Comparison of ENCODE assay signal across 1 cellular context in the genomic region with DNA sequence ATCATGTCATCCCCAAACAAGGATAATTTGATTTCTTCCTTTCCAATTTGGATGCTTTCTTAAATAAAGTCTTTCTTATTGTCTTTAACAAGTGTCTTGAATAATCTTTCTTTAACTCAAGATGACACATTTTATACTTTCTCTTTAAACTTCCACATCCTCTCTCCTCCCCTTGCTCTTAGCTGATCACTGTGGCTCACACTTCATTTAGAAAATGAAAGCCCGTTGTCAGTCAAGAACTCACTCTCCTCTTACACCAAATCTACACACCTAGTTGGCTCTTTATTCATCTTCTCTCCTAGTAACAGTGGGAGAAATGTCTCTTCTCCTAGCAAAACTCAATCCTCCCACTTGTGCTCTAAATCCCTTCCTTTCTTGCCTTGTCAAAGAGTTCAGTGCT.
TF ChIP-seq lines count a peak whose summit lies in the region.

No MANE protein-coding gene starts in this region.

TF ChIP-seq in H1, 55 proteins besides CTCF, POLR2A, EP300 and RAD21 (continued from another document):
- no peak for TF ChIP-seq CHD7 (IDR thresholded peaks at IDR 0.05; ENCODE audit: insufficient replicate concordance, low read length)
- no peak for TF ChIP-seq POLR2AphosphoS5 (IDR thresholded peaks at IDR 0.05; ENCODE audit: low read depth, low read length)
- TF ChIP-seq USF2 (IDR thresholded peaks at IDR 0.05; ENCODE audit: low read length) = no peak
- no peak for TF ChIP-seq ATF2 (IDR thresholded peaks at IDR 0.05; ENCODE audit: low read length)
- no peak for TF ChIP-seq SAP30 (IDR thresholded peaks at IDR 0.05; ENCODE audit: insufficient read depth, insufficient replicate concordance, low read length)
- TF ChIP-seq RBBP5 (IDR thresholded peaks at IDR 0.05; ENCODE audit: borderline replicate concordance, low read depth, low read length) = no peak
- TF ChIP-seq BRCA1 (IDR thresholded peaks at IDR 0.05; ENCODE audit: low read depth, low read length) = no peak
- TF ChIP-seq GTF2F1 (IDR thresholded peaks at IDR 0.05; ENCODE audit: borderline replicate concordance, low read depth, low read length) = no peak
- no peak for TF ChIP-seq TEAD4 (IDR thresholded peaks at IDR 0.05; ENCODE audit: low read depth, low read length)
